Comparison of ENCODE assay signal across 17 cellular contexts in genomic region chr5:158679221-158679641, GRCh38.
DNase-seq lines count a peak whose midpoint lies in the region; ATAC-seq, FAIRE-seq and TF ChIP-seq lines count a peak whose summit lies in the region.
"Had no signal": no experiment of that assay in that cellular context is flagged by ENCODE, and none has a peak within 500 bp of the region (broad histone marks: within the 10 kb centered on the region; RNA-seq: fewer than 3 reads in every experiment).

No MANE protein-coding gene starts in this region.

- H3K27me3 Mint-ChIP-seq in activated T-helper 1 cell treated with anti-CD3 and anti-CD28 coated beads, Interleukin-12 subunit alpha, Interleukin-12 subunit beta, Interleukin-2, Interleukin-4 antibody, amounts not matched to agents 30 ng/mL and 10 ng/mL and 1 ng/mL, durations not matched to agents 14 hours and 24 hours and 36 hours (ENCODE audit: insufficient read depth), result peaks cover 6% of the 10 kb centered on the region

- no peaks in the 10 kb centered on the region for H3K9me3 Mint-ChIP-seq in activated T-helper 1 cell treated with anti-CD3 and anti-CD28 coated beads, Interleukin-12 subunit alpha, Interleukin-12 subunit beta, Interleukin-2, Interleukin-4 antibody, amounts not matched to agents 30 ng/mL and 10 ng/mL and 1 ng/mL, durations not matched to agents 14 hours and 24 hours and 36 hours
- H3K9me3 Mint-ChIP-seq: CD4-positive, alpha-beta T cell; endodermal cell had no signal

- DNase-seq in left ventricle myocardium superior, result no peak
- DNase-seq in right cardiac atrium, result no peak
- no peak for DNase-seq in NCI-H2029 treated with DMSO at 0.1 percent for 48 hours (lab: John Stamatoyannopoulos, UW)
- no peak for DNase-seq in activated T-helper 1 cell treated with anti-CD3 and anti-CD28 coated beads, Interleukin-12 subunit alpha, Interleukin-12 subunit beta, Interleukin-2, Interleukin-4 antibody, amounts not matched to agents 30 ng/mL and 10 ng/mL and 1 ng/mL, durations not matched to agents 14 hours and 24 hours and 36 hours (ENCODE audit: low spot score)
- no peak for DNase-seq in iPS-NIHi11 (ENCODE audit: low spot score)
- no peak for DNase-seq in kidney
- DNase-seq: activated effector memory CD4-positive, alpha-beta T cell treated with anti-CD3 and anti-CD28 coated beads, Interleukin-2, amount 50 U/mL, for 16 hours; amygdala; CD4-positive, alpha-beta T cell; cerebellar nuclear complex; endodermal cell; Karpas-422; NCI-H345; trophoblast cell had no signal

- no peaks in the 10 kb centered on the region for H3K4me1 Mint-ChIP-seq in activated T-helper 1 cell treated with anti-CD3 and anti-CD28 coated beads, Interleukin-12 subunit alpha, Interleukin-12 subunit beta, Interleukin-2, Interleukin-4 antibody, amounts not matched to agents 30 ng/mL and 10 ng/mL and 1 ng/mL, durations not matched to agents 14 hours and 24 hours and 36 hours (ENCODE audit: low read depth)

- ATAC-seq in left ventricle myocardium superior (peak; percentile 31), right cardiac atrium (no peak), GM21576 (IDR thresholded peaks at IDR 0.05; ENCODE audit: unreplicated experiment) (peak; percentile 62), HG03432 (IDR thresholded peaks at IDR 0.05; ENCODE audit: unreplicated experiment) (peak; percentile 67)

- H3K27ac Mint-ChIP-seq in activated T-helper 1 cell treated with anti-CD3 and anti-CD28 coated beads, Interleukin-12 subunit alpha, Interleukin-12 subunit beta, Interleukin-2, Interleukin-4 antibody, amounts not matched to agents 30 ng/mL and 10 ng/mL and 1 ng/mL, durations not matched to agents 14 hours and 24 hours and 36 hours, result no peak overlapping the region
- H3K27ac Mint-ChIP-seq: CD4-positive, alpha-beta T cell had no signal

- FAIRE-seq in kidney (lab: Jason Lieb, UNC), result no peak

- TF ChIP-seq CTCF in kidney (IDR thresholded peaks at IDR 0.05; ENCODE audit: borderline replicate concordance, extremely low read depth, insufficient read depth), result no peak

- H3K36me3 ChIP-seq in kidney (ENCODE audit: control insufficient read depth in 1 of 2, insufficient read depth in 2 of 2, low read length in 2 of 2), result no peaks in the 10 kb centered on the region
- H3K36me3 ChIP-seq: HAP-1 had no signal

- H3K9ac ChIP-seq in kidney (ENCODE audit: low read length in 2 of 2), result no peak overlapping the region

- H3K4me3 Mint-ChIP-seq in activated T-helper 1 cell treated with anti-CD3 and anti-CD28 coated beads, Interleukin-12 subunit alpha, Interleukin-12 subunit beta, Interleukin-2, Interleukin-4 antibody, amounts not matched to agents 30 ng/mL and 10 ng/mL and 1 ng/mL, durations not matched to agents 14 hours and 24 hours and 36 hours, result no peak overlapping the region
- H3K4me3 Mint-ChIP-seq: CD4-positive, alpha-beta T cell; endodermal cell had no signal

- H3K4me1 ChIP-seq in right cardiac atrium (ENCODE audit: control insufficient read depth, insufficient read depth, low read length) (peaks cover 3% of the 10 kb centered on the region), kidney (ENCODE audit: control insufficient read depth in 1 of 2, insufficient read depth in 1 of 2, low read depth in 1 of 2, low read length in 2 of 2) (no peaks in the 10 kb centered on the region)
- H3K4me1 ChIP-seq: HAP-1 had no signal

- intact Hi-C loops in left ventricle myocardium superior (cut with micrococcal nuclease), result no loop called here
- intact Hi-C loops in right cardiac atrium (cut with DNase I), result no loop called here
- intact Hi-C loops in activated T-helper 1 cell treated with anti-CD3 and anti-CD28 coated beads, Interleukin-12 subunit alpha, Interleukin-12 subunit beta, Interleukin-2, Interleukin-4 antibody, amounts not matched to agents 30 ng/mL and 10 ng/mL and 1 ng/mL, durations not matched to agents 14 hours and 24 hours and 36 hours (cut with micrococcal nuclease), result no loop called here
- intact Hi-C loops in kidney (cut with DNase I), result no loop called here

- H3K27ac ChIP-seq in right cardiac atrium (ENCODE audit: low read length) (no peak overlapping the region), kidney (ENCODE audit: low read depth in 2 of 2, low read length in 2 of 2) (no peak overlapping the region)

- no peaks in the 10 kb centered on the region for H3K36me3 Mint-ChIP-seq in activated T-helper 1 cell treated with anti-CD3 and anti-CD28 coated beads, Interleukin-12 subunit alpha, Interleukin-12 subunit beta, Interleukin-2, Interleukin-4 antibody, amounts not matched to agents 30 ng/mL and 10 ng/mL and 1 ng/mL, durations not matched to agents 14 hours and 24 hours and 36 hours (ENCODE audit: low read depth)

- no peaks in the 10 kb centered on the region for H3K27me3 ChIP-seq in right cardiac atrium (ENCODE audit: control insufficient read depth, insufficient read depth)

- no peaks in the 10 kb centered on the region for H3K9me3 ChIP-seq in right cardiac atrium (ENCODE audit: control insufficient read depth, low read length)
- no peaks in the 10 kb centered on the region for H3K9me3 ChIP-seq in kidney (ENCODE audit: control insufficient read depth in 1 of 2, low read length in 2 of 2)
- H3K9me3 ChIP-seq: HAP-1 had no signal

- H3K4me3 ChIP-seq in right cardiac atrium (ENCODE audit: low read length), result no peak overlapping the region
- H3K4me3 ChIP-seq in kidney (ENCODE audit: low read length in 2 of 2), result no peak overlapping the region
- H3K4me3 ChIP-seq: HAP-1 had no signal

- WGBS in right cardiac atrium, result 76% methylated on average over 3 of the region's 3 CpGs

Comparison
In these comparisons a context has a peak if more than half of its experiments do, and no peak if none do; other contexts are left out.
1. ATAC-seq: peak in left ventricle myocardium superior (single experiment), GM21576 (single experiment) and HG03432 (single experiment); none in right cardiac atrium (0 of 2).